In the genomic region with DNA sequence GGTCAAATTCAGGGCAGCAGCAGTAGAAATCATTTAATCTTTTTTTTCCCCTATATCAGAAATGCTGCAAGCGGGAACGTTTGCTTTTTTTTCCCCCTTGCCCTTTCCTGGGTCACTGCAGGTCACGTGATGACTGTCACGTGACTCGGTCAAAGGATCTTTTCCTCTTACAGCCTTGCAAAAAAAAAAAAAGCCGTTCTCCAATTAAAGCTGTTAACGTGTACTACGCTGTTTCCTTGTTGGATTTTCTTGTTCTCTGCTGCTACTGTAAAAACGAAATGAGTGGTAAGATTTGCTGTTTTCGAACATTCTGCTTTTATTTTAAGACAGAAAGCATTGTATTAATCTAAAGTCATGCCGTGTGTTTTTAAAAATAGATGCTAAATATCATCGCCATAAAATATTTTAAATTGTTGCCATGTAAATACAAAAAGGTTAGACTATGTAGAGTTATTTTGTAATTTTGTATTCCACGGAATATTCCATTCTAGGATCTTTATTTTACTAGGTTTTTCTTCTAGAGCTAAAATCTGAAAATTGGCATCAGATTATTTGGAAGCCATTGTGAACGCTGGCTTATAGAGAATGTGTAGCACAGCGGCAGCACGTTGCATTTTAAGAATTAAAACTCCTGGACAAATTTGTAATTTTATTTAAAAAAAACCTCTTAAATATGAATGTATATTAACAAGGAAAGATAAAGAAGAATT, we compare ENCODE assay signal across 8 cellular contexts.
DNase-seq lines count a peak whose midpoint lies in the region; ATAC-seq and TF ChIP-seq lines count a peak whose summit lies in the region.

No MANE protein-coding gene starts in this region.

- no peaks in the 10 kb centered on the region for H3K9me3 Mint-ChIP-seq in endodermal cell

- no peak for TF ChIP-seq CTCF in GM12865 (IDR thresholded peaks at IDR 0.05; ENCODE audit: insufficient read depth, low read depth, low read length, missing control alignments)
- no peak for TF ChIP-seq CTCF in endodermal cell (conservative IDR thresholded peaks at IDR 0.05)

- no peaks in the 10 kb centered on the region for H3K27me3 Mint-ChIP-seq in endodermal cell (ENCODE audit: insufficient read depth)

- peaks cover 4% of the 10 kb centered on the region for H3K36me3 Mint-ChIP-seq in endodermal cell (ENCODE audit: low read depth)

- 0 to 1% methylated on average over 4 to 14 of the region's 16 CpGs for WGBS in endodermal cell (ENCODE audit: insufficient coverage in 1 of 2, insufficient read length in 1 of 2), 2 experiments
- WGBS in mesodermal cell (ENCODE audit: insufficient coverage in 2 of 2), 2 experiments, result 0 to 4% methylated on average over 4 to 8 of the region's 16 CpGs

- DNase-seq in GM12865 (ENCODE audit: low read depth) (peak; percentile 87), endodermal cell (peak; percentile 87), DMS114 treated with DMSO at 0.1 percent for 48 hours (lab: John Stamatoyannopoulos, UW; ENCODE audit: unreplicated experiment) (no peak)
- DNase-seq in NK-92 treated with Interleukin-12 subunit alpha and Interleukin-12 subunit beta, amount 100 ng/mL, for 24 hours (lab: John Stamatoyannopoulos, UW), result peak; percentile 50
- peak in 2 of 3 experiments; percentile 19 for DNase-seq in activated CD8-positive, alpha-beta memory T cell treated with anti-CD3 and anti-CD28 coated beads for 48 hours (ENCODE audit: low read depth in 2 of 3, low spot score in 2 of 3)
- DNase-seq in stimulated activated CD8-positive, alpha-beta memory T cell treated with anti-CD3 and anti-CD28 coated beads, Interleukin-12 subunit alpha, Interleukin-12 subunit beta, amount 100 ng/mL, for 4 hours (ENCODE audit: low read depth), result peak; percentile 42

- H3K36me3 ChIP-seq in endodermal cell (ENCODE audit: control insufficient read depth, insufficient read depth, low read length) (peaks cover 8% of the 10 kb centered on the region), mesodermal cell (ENCODE audit: control insufficient read depth, insufficient read depth, low read length) (peaks cover 5% of the 10 kb centered on the region)

- H3K4me3 Mint-ChIP-seq in endodermal cell, result peak overlapping the region; percentile 79

- peaks cover 16% of the 10 kb centered on the region for H3K4me1 Mint-ChIP-seq in endodermal cell

- H3K9ac ChIP-seq in endodermal cell (ENCODE audit: extremely low read depth, low read length, poor library complexity, severe bottlenecking), result peak overlapping the region; percentile 93

- H3K4me1 ChIP-seq in endodermal cell (ENCODE audit: control insufficient read depth, insufficient read depth, low read length) (no peaks in the 10 kb centered on the region), mesodermal cell (ENCODE audit: control insufficient read depth, insufficient read depth, low read length, poor library complexity, severe bottlenecking) (peaks cover 12% of the 10 kb centered on the region)

- ATAC-seq in HG03469 (IDR thresholded peaks at IDR 0.05; ENCODE audit: unreplicated experiment), result peak; percentile 44

- H3K9me3 ChIP-seq in endodermal cell (ENCODE audit: control insufficient read depth, low read length), result no peaks in the 10 kb centered on the region
- no peaks in the 10 kb centered on the region for H3K9me3 ChIP-seq in mesodermal cell (ENCODE audit: control insufficient read depth, low read length)

- H3K27me3 ChIP-seq in endodermal cell (ENCODE audit: control insufficient read depth, insufficient read depth, low read length, poor library complexity, severe bottlenecking), result no peaks in the 10 kb centered on the region

- peak overlapping the region; percentile 95 for H3K27ac Mint-ChIP-seq in endodermal cell

- H3K4me3 ChIP-seq in GM12865 (ENCODE audit: low read depth, low read length) (peak overlapping the region; percentile 89), endodermal cell (ENCODE audit: low read length) (peak overlapping the region; percentile 100), mesodermal cell (ENCODE audit: extremely low read depth, insufficient read depth, low read length, poor library complexity, severe bottlenecking) (peak overlapping the region; percentile 56)

- H3K27ac ChIP-seq in endodermal cell (ENCODE audit: low read depth, low read length), result peak overlapping the region; percentile 57
- peak overlapping the region; percentile 67 for H3K27ac ChIP-seq in mesodermal cell (ENCODE audit: low read depth, low read length, severe bottlenecking)
